24 cellular contexts compared by ENCODE assay signal in genomic region chr1:226534098-226534497, GRCh38.
"Had no signal": no experiment of that assay in that cellular context is flagged by ENCODE, and none has a peak within 500 bp of the region (broad histone marks: within the 10 kb centered on the region; RNA-seq: fewer than 3 reads in every experiment).

No MANE protein-coding gene starts in this region.

- DNase-seq: stimulated activated CD4-positive, alpha-beta T cell treated with anti-CD3 and anti-CD28 coated beads, Interleukin-2, amount 100 ng/mL, for 48 hours; stimulated activated CD4-positive, alpha-beta T cell treated with anti-CD3 and anti-CD28 coated beads, Interleukin-4, amount 100 ng/mL, for 1 hour; stimulated activated CD4-positive, alpha-beta T cell treated with anti-CD3 and anti-CD28 coated beads, Interleukin-4, amount 100 ng/mL, for 24 hours; stimulated activated CD4-positive, alpha-beta T cell treated with anti-CD3 and anti-CD28 coated beads, Interleukin-4, amount 100 ng/mL, for 4 hours; stimulated activated CD8-positive, alpha-beta memory T cell treated with anti-CD3 and anti-CD28 coated beads, Interleukin-4, amount 100 ng/mL, for 48 hours; stimulated activated naive B cell treated with anti-CD40 and anti-IgM and Interleukin-4, amounts not matched to agents 10 μg/mL and 1 μg/mL and 100 μg/mL, for 72 hours; stimulated activated naive CD4-positive, alpha-beta T cell; stimulated activated naive CD4-positive, alpha-beta T cell treated with Interleukin-2 at 50 U/mL for 16 hours; stimulated activated naive CD8-positive, alpha-beta T cell treated with anti-CD3 and anti-CD28 coated beads, Interleukin-15, amount 100 ng/mL, for 72 hours; stimulated activated naive CD8-positive, alpha-beta T cell treated with anti-CD3 and anti-CD28 coated beads, Interleukin-15, Interleukin-2, amounts not matched to agents 100 U/mL and 50 U/mL, for 24 hours; stomach; substantia nigra; testis; thyroid gland; tibial artery; transverse colon; trophoblast cell; upper lobe of left lung; upper lobe of right lung; uterus had no signal

- H3K4me1 ChIP-seq: suprapubic skin, thyroid gland, tibial artery, tibial nerve, upper lobe of left lung, upper lobe of right lung, uterus, vagina had no signal

- H3K9me3 ChIP-seq: stomach, suprapubic skin, testis, thoracic aorta, thyroid gland, tibial artery, tibial nerve, transverse colon, upper lobe of left lung, upper lobe of right lung, uterus, vagina had no signal

- H3K36me3 ChIP-seq: stomach, suprapubic skin, thoracic aorta, thyroid gland, tibial artery, tibial nerve, transverse colon, upper lobe of left lung, upper lobe of right lung, uterus, vagina had no signal

- H3K27ac ChIP-seq: suprapubic skin, testis, thoracic aorta, thyroid gland, tibial artery, tibial nerve, transverse colon, upper lobe of left lung, upper lobe of right lung, uterus, vagina had no signal

- H3K4me3 ChIP-seq: stomach, suprapubic skin, testis, thoracic aorta, thyroid gland, tibial artery, tibial nerve, transverse colon, upper lobe of left lung, upper lobe of right lung, uterus, vagina had no signal
